Comparison of ENCODE assay signal across 9 cellular contexts in the genomic region with DNA sequence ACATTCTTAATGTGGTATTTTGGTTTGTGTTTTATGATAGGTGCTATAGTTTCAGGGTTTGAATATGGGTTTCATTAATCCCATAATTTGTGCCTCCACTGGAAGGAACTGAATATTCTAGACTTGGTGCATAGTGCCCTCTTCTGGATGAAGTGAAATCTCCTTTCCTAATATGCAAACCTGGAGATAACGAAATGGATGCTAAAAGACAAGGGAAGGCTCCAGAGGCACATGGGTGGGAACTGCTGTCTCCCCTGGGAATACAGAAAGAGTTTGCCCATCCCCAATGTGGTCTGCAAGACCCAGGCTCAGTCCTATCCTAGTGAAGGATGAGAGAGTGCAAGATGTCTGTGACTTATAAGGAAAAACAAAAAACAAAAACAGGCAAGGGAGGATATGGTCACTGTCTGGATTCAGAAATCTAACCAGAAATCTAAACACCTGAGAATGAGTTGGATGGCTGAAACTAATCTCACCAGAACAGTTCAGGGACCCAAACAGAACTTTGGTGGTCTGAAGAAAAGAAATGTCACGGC.
A peak's percentile ranks its signal among the peaks of the same experiment; 100 is the strongest.
DNase-seq lines count a peak whose midpoint lies in the region; ATAC-seq and TF ChIP-seq lines count a peak whose summit lies in the region.
"Had no signal": no experiment of that assay in that cellular context is flagged by ENCODE, and none has a peak within 500 bp of the region (broad histone marks: within the 10 kb centered on the region; RNA-seq: fewer than 3 reads in every experiment).

No MANE protein-coding gene starts in this region.

- 48% methylated on average over 2 of the region's 2 CpGs for WGBS in liver

- H3K4me3 ChIP-seq in liver (ENCODE audit: low read depth in 1 of 3, low read length in 3 of 3) = no peak overlapping the region

- no peaks in the 10 kb centered on the region for H3K9me3 ChIP-seq in liver (ENCODE audit: control insufficient read depth in 4 of 4, low read length in 3 of 4)

- ATAC-seq in HG03097 (IDR thresholded peaks at IDR 0.05; ENCODE audit: low FRiP score, unreplicated experiment) = peak; percentile 66
- ATAC-seq in HG02970 (IDR thresholded peaks at IDR 0.05; ENCODE audit: low FRiP score, unreplicated experiment) = no peak
- ATAC-seq in GM19455 (IDR thresholded peaks at IDR 0.05; ENCODE audit: unreplicated experiment) = no peak
- ATAC-seq in GM19452 (IDR thresholded peaks at IDR 0.05; ENCODE audit: unreplicated experiment) = no peak

- TF ChIP-seq CTCF in liver (IDR thresholded peaks at IDR 0.05; ENCODE audit: low read depth, low read length, missing input control) = peak; percentile 37

- peak; percentile 75 to 79 for TF ChIP-seq RAD21 in liver (IDR thresholded peaks at IDR 0.05)

- no peaks in the 10 kb centered on the region for H3K36me3 ChIP-seq in liver (ENCODE audit: control insufficient read depth in 4 of 4, insufficient read depth in 3 of 4, low read depth in 1 of 4, low read length in 3 of 4)

- DNase-seq in EH (ENCODE audit: low read depth) (peak; percentile 59), NCI-H345 treated with DMSO at 0.1 percent for 48 hours (lab: John Stamatoyannopoulos, UW; ENCODE audit: unreplicated experiment) (peak; percentile 63), astrocyte of the hippocampus (ENCODE audit: low read depth, low spot score) (peak; percentile 80)
- DNase-seq: activated B cell treated with CpG ODN at 0.5 μM for 24 hours had no signal

- peaks cover 0 to 5% (median 0%) of the 10 kb centered on the region in 4 donors for H3K4me1 ChIP-seq in liver (ENCODE audit: control insufficient read depth in 4 of 4, insufficient read depth in 4 of 4, low read length in 3 of 4)

- no peak overlapping the region for H3K9ac ChIP-seq in liver (ENCODE audit: low read depth in 1 of 2, low read length in 2 of 2)

- H3K27ac ChIP-seq in liver (ENCODE audit: low read depth in 1 of 2, low read length in 2 of 2) = no peak overlapping the region

- H3K27me3 ChIP-seq in liver (ENCODE audit: control insufficient read depth in 4 of 4, insufficient read depth in 4 of 4, low read length in 3 of 4) = peaks cover 0 to 2% (median 0%) of the 10 kb centered on the region in 4 donors

TF ChIP-seq in liver, 16 proteins besides CTCF, POLR2A, EP300 and RAD21:
- TF ChIP-seq EGR1 (IDR thresholded peaks at IDR 0.05; ENCODE audit: low read depth in 2 of 2) = no peak
TF ChIP-seq in liver: peak in this region for 0.
